1 cellular context compared by ENCODE assay signal in genomic region chr10:103696411-103697145, GRCh38.
TF ChIP-seq lines count a peak whose summit lies in the region.

No MANE protein-coding gene starts in this region.

TF ChIP-seq in WTC11, 78 proteins besides CTCF, POLR2A, EP300 and RAD21 (continued from another document and continues in another):
- TF ChIP-seq STAT6 (CRISPR knock-in tag; conservative IDR thresholded peaks at IDR 0.05; ENCODE audit: low read depth), result no peak
- no peak for TF ChIP-seq NR1H2 (CRISPR knock-in tag; IDR thresholded peaks at IDR 0.05)
- no peak for TF ChIP-seq CREB1 (CRISPR knock-in tag; IDR thresholded peaks at IDR 0.05)
- TF ChIP-seq SMAD3 (CRISPR knock-in tag; IDR thresholded peaks at IDR 0.05; ENCODE audit: borderline replicate concordance), result no peak
- peak; percentile 38; the same call in 1 of the 2 replicates for TF ChIP-seq SP1 (CRISPR knock-in tag; conservative IDR thresholded peaks at IDR 0.05)
- no peak for TF ChIP-seq E2F4 (CRISPR knock-in tag; IDR thresholded peaks at IDR 0.05; ENCODE audit: borderline replicate concordance, low read depth)
- TF ChIP-seq E2F5 (CRISPR knock-in tag; IDR thresholded peaks at IDR 0.05), result no peak
- TF ChIP-seq ZNF263 (CRISPR knock-in tag; IDR thresholded peaks at IDR 0.05; ENCODE audit: low read depth), result no peak
- no peak for TF ChIP-seq RORB (CRISPR knock-in tag; IDR thresholded peaks at IDR 0.05)
- TF ChIP-seq ZNF281 (CRISPR knock-in tag; IDR thresholded peaks at IDR 0.05), result no peak
- 0 out of 2 replicates have a peak, but pooled peaks have one; percentile 30 for TF ChIP-seq ZBTB21 (CRISPR knock-in tag; IDR thresholded peaks at IDR 0.05; ENCODE audit: borderline replicate concordance)
- TF ChIP-seq FOXP4 (CRISPR knock-in tag; IDR thresholded peaks at IDR 0.05), result no peak
- no peak for TF ChIP-seq AR (CRISPR knock-in tag; IDR thresholded peaks at IDR 0.05)
- no peak for TF ChIP-seq ESRRA (CRISPR knock-in tag; IDR thresholded peaks at IDR 0.05; ENCODE audit: borderline replicate concordance)
- TF ChIP-seq JAZF1 (CRISPR knock-in tag; IDR thresholded peaks at IDR 0.05), result no peak
- TF ChIP-seq ZNF512 (CRISPR knock-in tag; IDR thresholded peaks at IDR 0.05; ENCODE audit: borderline replicate concordance), result no peak
- TF ChIP-seq ATF1 (CRISPR knock-in tag; IDR thresholded peaks at IDR 0.05), result no peak
- no peak for TF ChIP-seq IRF1 (CRISPR knock-in tag; IDR thresholded peaks at IDR 0.05)
- peak; percentile 80 for TF ChIP-seq ZNF121 (CRISPR knock-in tag; IDR thresholded peaks at IDR 0.05)
- TF ChIP-seq TP53 (CRISPR knock-in tag; IDR thresholded peaks at IDR 0.05), result no peak
- TF ChIP-seq CREM (CRISPR knock-in tag; IDR thresholded peaks at IDR 0.05), result no peak
- TF ChIP-seq E2F1 (CRISPR knock-in tag; IDR thresholded peaks at IDR 0.05), result no peak
- TF ChIP-seq HMGXB4 (CRISPR knock-in tag; IDR thresholded peaks at IDR 0.05), result no peak
- no peak for TF ChIP-seq EMX1 (CRISPR knock-in tag; IDR thresholded peaks at IDR 0.05)
- TF ChIP-seq JUN (CRISPR knock-in tag; IDR thresholded peaks at IDR 0.05), result no peak
- TF ChIP-seq ZNF138 (CRISPR knock-in tag; conservative IDR thresholded peaks at IDR 0.05), result no peak
- no peak for TF ChIP-seq CDX4 (CRISPR knock-in tag; IDR thresholded peaks at IDR 0.05; ENCODE audit: borderline replicate concordance)
- TF ChIP-seq ZNF532 (CRISPR knock-in tag; IDR thresholded peaks at IDR 0.05; ENCODE audit: borderline replicate concordance), result no peak
